ENCODE assay signal across 8 cellular contexts in genomic region chr1:145994391-145995120, GRCh38. TPM values are rescaled to one million over a fixed set of nuclear protein-coding genes. Genes with fewer than 3 reads are reported as not detected.
DNase-seq lines count a peak whose midpoint lies in the region; ATAC-seq, FAIRE-seq and TF ChIP-seq lines count a peak whose summit lies in the region.

No MANE protein-coding gene starts in this region.

- H3K4me3 ChIP-seq in HEK293 (ENCODE audit: low read depth, low read length), result peak overlapping the region; percentile 85
- H3K4me3 ChIP-seq in neuronal stem cell (ENCODE audit: low read length in 2 of 2), result peak overlapping the region; percentile 82 to 91

- no peak for FAIRE-seq in H54 (lab: Jason Lieb, UNC)

- H2BK5ac ChIP-seq in neuronal stem cell (ENCODE audit: low read length), result no peak overlapping the region

- H3K4ac ChIP-seq in neuronal stem cell (ENCODE audit: low read length), result no peak overlapping the region

- peaks cover 9% of the 10 kb centered on the region for H3K4me1 ChIP-seq in HEK293 (ENCODE audit: control insufficient read depth, insufficient read depth, low read length)
- H3K4me1 ChIP-seq in neuronal stem cell (ENCODE audit: control insufficient read depth in 2 of 2, insufficient read depth in 1 of 2, low read depth in 1 of 2, low read length in 2 of 2), result peaks cover 10 to 26% of the 10 kb centered on the region in 2 donors

- H3K23ac ChIP-seq in neuronal stem cell (ENCODE audit: low read depth, low read length, poor library complexity), result no peak overlapping the region

- no peak overlapping the region for H2AK5ac ChIP-seq in neuronal stem cell (ENCODE audit: low read depth, low read length)

- H4K8ac ChIP-seq in neuronal stem cell (ENCODE audit: low read depth, low read length), result no peak overlapping the region

- no peak overlapping the region for H3K9ac ChIP-seq in neuronal stem cell (ENCODE audit: low read depth, low read length, poor library complexity)

- H3K14ac ChIP-seq in neuronal stem cell (ENCODE audit: low read length), result no peak overlapping the region

- H3K9me3 ChIP-seq in HEK293 (ENCODE audit: control insufficient read depth, insufficient read depth, low read depth, low read length) (no peaks in the 10 kb centered on the region), neuronal stem cell (replicated peaks in 1 of 2; ENCODE audit: control insufficient read depth in 2 of 2, insufficient read depth in 1 of 2, low read depth in 1 of 2, low read length in 2 of 2) (peaks cover 0 to 9% of the 10 kb centered on the region in 2 donors)

- no peak overlapping the region for H3K18ac ChIP-seq in neuronal stem cell (ENCODE audit: low read length)

- no CpG with 5 or more reads among the region's 10 CpGs for WGBS in neuronal stem cell (ENCODE audit: extremely low coverage in 2 of 2, insufficient read length in 2 of 2, insufficient replicate concordance in 1 of 2), 2 donors

- H3K36me3 ChIP-seq in HEK293 (ENCODE audit: control insufficient read depth in 2 of 2, insufficient read depth in 1 of 2, low read length in 2 of 2), result peaks cover 5 to 30% of the 10 kb centered on the region in 2 experiments; a peak in 2 of 3 replicates
- peaks cover 17 to 41% of the 10 kb centered on the region in 2 donors for H3K36me3 ChIP-seq in neuronal stem cell (replicated peaks in 1 of 2; ENCODE audit: control insufficient read depth in 2 of 2, insufficient read depth in 2 of 2, low read length in 2 of 2)

- no peak overlapping the region for H2BK15ac ChIP-seq in neuronal stem cell (ENCODE audit: low read length)

- no peaks in the 10 kb centered on the region for H3K27me3 ChIP-seq in neuronal stem cell (ENCODE audit: control insufficient read depth in 3 of 3, insufficient read depth in 3 of 3, low read depth in 1 of 3, low read length in 3 of 3)

- no peak for ATAC-seq in HG03097 (IDR thresholded peaks at IDR 0.05; ENCODE audit: low FRiP score, unreplicated experiment)

- no peak overlapping the region for H4K91ac ChIP-seq in neuronal stem cell (ENCODE audit: low read depth, low read length, poor library complexity)

- POLR2A ChIA-PET in HEK293 (lab: Yijun Ruan, JAX), result interaction anchor here (1.1 to 2.2 kb wide), 2 partner anchors 15 to 40 kb away, joined by 3 to 7 read pairs; no protein-coding TSS in a partner anchor

- H2BK12ac ChIP-seq in neuronal stem cell (ENCODE audit: low read length), result no peak overlapping the region

- CTCF ChIA-PET in HEK293 (lab: Yijun Ruan, JAX), result interaction anchor here (1.2 to 7.3 kb wide), 2 partner anchors 15 to 98 kb away, joined by 3 to 80 read pairs; no protein-coding TSS in a partner anchor

- peak overlapping the region; percentile 27 for H3K4me2 ChIP-seq in neuronal stem cell (ENCODE audit: insufficient read depth, low read length, poor library complexity, severe bottlenecking)

- H2BK120ac ChIP-seq in neuronal stem cell (ENCODE audit: low read depth, low read length), result no peak overlapping the region

- no peak overlapping the region for H3K27ac ChIP-seq in HEK293 (ENCODE audit: extremely low read depth, low read depth, low read length)
- no peak overlapping the region for H3K27ac ChIP-seq in neuronal stem cell (replicated peaks; ENCODE audit: low read length)

- TF ChIP-seq POLR2A in H54 (IDR thresholded peaks at IDR 0.05; ENCODE audit: low read depth, low read length), result no peak

- no peak overlapping the region for H2AFZ ChIP-seq in neuronal stem cell (ENCODE audit: low read length)

- no peak for TF ChIP-seq CTCF in HEK293 (tag by site-specific recombination; IDR thresholded peaks at IDR 0.05)

- DNase-seq in T-helper 22 cell (ENCODE audit: low read depth) (peak; percentile 21), neuronal stem cell (ENCODE audit: low spot score) (no peak), NCI-H1417 treated with DMSO at 0.1 percent for 48 hours (lab: John Stamatoyannopoulos, UW) (no peak), H54 (ENCODE audit: insufficient read length, low spot score) (no peak), superior temporal gyrus (ENCODE audit: extremely low spot score) (no peak)
- peak; percentile 25 for DNase-seq in effector CD4-positive, alpha-beta T cell

- H3K79me1 ChIP-seq in neuronal stem cell (ENCODE audit: low read depth, low read length), result no peaks in the 10 kb centered on the region

TF ChIP-seq in HEK293, 187 proteins besides CTCF, POLR2A, EP300 and RAD21:
- TF ChIP-seq ZNF184 (tag by site-specific recombination; IDR thresholded peaks at IDR 0.05) (no peak), ZNF394 (tag by site-specific recombination; IDR thresholded peaks at IDR 0.05; ENCODE audit: borderline replicate concordance) (no peak), ZNF211 (tag by site-specific recombination; IDR thresholded peaks at IDR 0.05; ENCODE audit: low read depth) (no peak), ZFP3 (tag by site-specific recombination; IDR thresholded peaks at IDR 0.05; ENCODE audit: low read depth) (no peak), ZSCAN4 (tag by site-specific recombination; IDR thresholded peaks at IDR 0.05) (no peak), ZNF18 (tag by site-specific recombination; IDR thresholded peaks at IDR 0.05) (no peak), ZBTB8A (tag by site-specific recombination; IDR thresholded peaks at IDR 0.05) (no peak), ZNF221 (tag by site-specific recombination; IDR thresholded peaks at IDR 0.05; ENCODE audit: borderline replicate concordance) (no peak), MYNN (tag by site-specific recombination; IDR thresholded peaks at IDR 0.05; ENCODE audit: borderline replicate concordance) (no peak), ZNF843 (tag by site-specific recombination; IDR thresholded peaks at IDR 0.05) (no peak), KLF1 (tag by site-specific recombination; IDR thresholded peaks at IDR 0.05) (no peak), ZFP37 (tag by site-specific recombination; IDR thresholded peaks at IDR 0.05) (no peak), ZNF366 (tag by site-specific recombination; conservative IDR thresholded peaks at IDR 0.05) (no peak), ZBTB17 (tag by site-specific recombination; IDR thresholded peaks at IDR 0.05) (no peak), ZNF48 (tag by site-specific recombination; IDR thresholded peaks at IDR 0.05) (no peak), ZSCAN5A (tag by site-specific recombination; IDR thresholded peaks at IDR 0.05) (no peak), TRIM28 (IDR thresholded peaks at IDR 0.05; ENCODE audit: borderline replicate concordance, low read length) (no peak), ZNF544 (tag by site-specific recombination; IDR thresholded peaks at IDR 0.05) (no peak), ZNF549 (tag by site-specific recombination; IDR thresholded peaks at IDR 0.05) (no peak)
TF ChIP-seq in HEK293: peak in this region for 0.

RNA-seq across cellular contexts. Expression of gene TXNIP, which starts 1.8 kb away (rescaled TPM):
- 111 TPM for polyA plus RNA-seq in neuronal stem cell (2013, experiment 1 of 2)
- 115 TPM for polyA plus RNA-seq in neuronal stem cell (2013, experiment 2 of 2)

RNA-seq across cellular contexts. Expression of gene HJV, which starts 27.0 kb away (rescaled TPM):
- polyA plus RNA-seq in neuronal stem cell (2013, experiment 1 of 2), result 0.08 TPM
- polyA plus RNA-seq in neuronal stem cell (2013, experiment 2 of 2), result 0.12 TPM

RNA-seq across cellular contexts. Expression of gene POLR3GL, which starts 30.1 kb away (rescaled TPM):
- polyA plus RNA-seq in neuronal stem cell (2013, experiment 1 of 2), result 18.0 TPM
- polyA plus RNA-seq in neuronal stem cell (2013, experiment 2 of 2), result 20.2 TPM

RNA-seq across cellular contexts. Expression of gene ANKRD34A, which starts 30.2 kb away (rescaled TPM):
- 0.10 TPM for polyA plus RNA-seq in neuronal stem cell (2013, experiment 1 of 2)
- 0.10 TPM for polyA plus RNA-seq in neuronal stem cell (2013, experiment 2 of 2)

RNA-seq across cellular contexts. Expression of gene LIX1L, which starts 36.7 kb away (rescaled TPM):
- polyA plus RNA-seq in neuronal stem cell (2013, experiment 1 of 2), result 17.1 TPM
- polyA plus RNA-seq in neuronal stem cell (2013, experiment 2 of 2), result 17.4 TPM

Comparison
In these comparisons a context has a peak if more than half of its experiments do, and no peak if none do; other contexts are left out.
1. DNase-seq: peak in T-helper 22 cell (single experiment) and effector CD4-positive, alpha-beta T cell (single experiment); none in neuronal stem cell (single experiment), NCI-H1417 treated with DMSO at 0.1 percent for 48 hours (single experiment), H54 (single experiment) and superior temporal gyrus (single experiment).